ENCODE assay signal across 9 cellular contexts in the genomic region with DNA sequence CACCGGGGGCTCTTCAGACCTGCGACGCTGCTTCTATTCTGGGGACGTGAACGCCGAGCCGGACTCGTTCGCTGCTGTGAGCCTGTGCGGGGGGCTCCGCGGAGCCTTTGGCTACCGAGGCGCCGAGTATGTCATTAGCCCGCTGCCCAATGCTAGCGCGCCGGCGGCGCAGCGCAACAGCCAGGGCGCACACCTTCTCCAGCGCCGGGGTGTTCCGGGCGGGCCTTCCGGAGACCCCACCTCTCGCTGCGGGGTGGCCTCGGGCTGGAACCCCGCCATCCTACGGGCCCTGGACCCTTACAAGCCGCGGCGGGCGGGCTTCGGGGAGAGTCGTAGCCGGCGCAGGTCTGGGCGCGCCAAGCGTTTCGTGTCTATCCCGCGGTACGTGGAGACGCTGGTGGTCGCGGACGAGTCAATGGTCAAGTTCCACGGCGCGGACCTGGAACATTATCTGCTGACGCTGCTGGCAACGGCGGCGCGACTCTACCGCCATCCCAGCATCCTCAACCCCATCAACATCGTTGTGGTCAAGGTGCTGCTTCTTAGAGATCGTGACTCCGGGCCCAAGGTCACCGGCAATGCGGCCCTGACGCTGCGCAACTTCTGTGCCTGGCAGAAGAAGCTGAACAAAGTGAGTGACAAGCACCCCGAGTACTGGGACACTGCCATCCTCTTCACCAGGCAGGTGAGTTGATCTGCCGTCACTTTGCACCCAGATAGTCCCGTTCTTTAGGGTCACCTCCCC. TPM values are rescaled to one million over a fixed set of nuclear protein-coding genes. Genes with fewer than 3 reads are reported as not detected.
DNase-seq lines count a peak whose midpoint lies in the region; ATAC-seq, FAIRE-seq and TF ChIP-seq lines count a peak whose summit lies in the region.
"Had no signal": no experiment of that assay in that cellular context is flagged by ENCODE, and none has a peak within 500 bp of the region (broad histone marks: within the 10 kb centered on the region; RNA-seq: fewer than 3 reads in every experiment).

No MANE protein-coding gene starts in this region.

- peak overlapping the region; percentile 49 to 69 (median 60); a peak in 16 of 20 replicates for H3K4me3 ChIP-seq in BLaER1 treated with 17β-estradiol and CSF1 and Interleukin-3, amounts not matched to agents 10 nM and 100 nM
- peak overlapping the region; percentile 74 for H3K4me3 ChIP-seq in fibroblast of villous mesenchyme (ENCODE audit: low read depth, low read length)
- peak overlapping the region; percentile 31 to 60 (median 38) for H3K4me3 ChIP-seq in pancreas

- no peak overlapping the region for H3K27ac ChIP-seq in BLaER1 treated with 17β-estradiol and CSF1 and Interleukin-3, amounts not matched to agents 10 nM and 100 nM
- H3K27ac ChIP-seq in RWPE1 (peak overlapping the region; percentile 82), pancreas (no peak overlapping the region)

- no peaks in the 10 kb centered on the region for H3K36me3 ChIP-seq in BLaER1 treated with 17β-estradiol and CSF1 and Interleukin-3, amounts not matched to agents 10 nM and 100 nM
- H3K36me3 ChIP-seq in pancreas = no peaks in the 10 kb centered on the region

- peak; percentile 15 to 26 (median 20) for ATAC-seq in pancreas
- ATAC-seq in GM21447 (IDR thresholded peaks at IDR 0.05; ENCODE audit: unreplicated experiment) = no peak

- DNase-seq in RWPE1 (ENCODE audit: low spot score) (no peak), fibroblast of villous mesenchyme (ENCODE audit: low read depth) (peak; percentile 16), pancreas (peak in 3 of 6 donors; percentile 34 to 71 (median 62)), HTR-8/SVneo (ENCODE audit: insufficient read length, low spot score) (no peak), H4 (ENCODE audit: low spot score) (no peak)
- DNase-seq in stimulated activated CD4-positive, alpha-beta T cell treated with anti-CD3 and anti-CD28 coated beads, Interleukin-15, amount 100 ng/mL, for 24 hours = no peak
- DNase-seq: stimulated activated CD4-positive, alpha-beta T cell treated with anti-CD3 and anti-CD28 coated beads, Interleukin-4, amount 100 ng/mL, for 1 hour had no signal

- peak overlapping the region in 3 of 11 experiments; percentile 55; a peak in 2 of 22 replicates for H3K9ac ChIP-seq in BLaER1 treated with 17β-estradiol and CSF1 and Interleukin-3, amounts not matched to agents 10 nM and 100 nM

- no peaks in the 10 kb centered on the region; a peak in 1 of 22 replicates for H4K20me1 ChIP-seq in BLaER1 treated with 17β-estradiol and CSF1 and Interleukin-3, amounts not matched to agents 10 nM and 100 nM

- H3K27me3 ChIP-seq in BLaER1 treated with 17β-estradiol and CSF1 and Interleukin-3, amounts not matched to agents 10 nM and 100 nM = peaks cover 9 to 19% (median 16%) of the 10 kb centered on the region in 11 experiments; a peak in 21 of 22 replicates
- H3K27me3 ChIP-seq in pancreas = peaks cover 0 to 4% (median 0%) of the 10 kb centered on the region in 4 donors

- POLR2A ChIA-PET in RWPE1 (lab: Yijun Ruan, JAX; ENCODE audit: low non-redundant PET) = no interaction called here

- no peak for TF ChIP-seq CTCF in RWPE1 (conservative IDR thresholded peaks at IDR 0.05; ENCODE audit: low read depth)
- TF ChIP-seq CTCF in fibroblast of villous mesenchyme (IDR thresholded peaks at IDR 0.05; ENCODE audit: insufficient read depth, low read depth, low read length) = no peak
- TF ChIP-seq CTCF in pancreas (IDR thresholded peaks at IDR 0.05) = no peak

- WGBS in pancreas, 2 donors = 3% methylated on average over 60 to 71 of the region's 71 CpGs

- CTCF ChIA-PET in RWPE1 (lab: Yijun Ruan, JAX) = no interaction called here

- H3K4me2 ChIP-seq in BLaER1 treated with 17β-estradiol and CSF1 and Interleukin-3, amounts not matched to agents 10 nM and 100 nM = peak overlapping the region; percentile 88 to 99 (median 98)

- peaks cover 8 to 13% (median 12%) of the 10 kb centered on the region in 10 experiments; a peak in 18 of 20 replicates for H3K4me1 ChIP-seq in BLaER1 treated with 17β-estradiol and CSF1 and Interleukin-3, amounts not matched to agents 10 nM and 100 nM
- H3K4me1 ChIP-seq in pancreas = peaks cover 0 to 10% (median 7%) of the 10 kb centered on the region in 3 donors

- FAIRE-seq in pancreas (lab: Jason Lieb, UNC) = no peak
- FAIRE-seq in HTR-8/SVneo (lab: Jason Lieb, UNC) = no peak

- intact Hi-C loops in pancreas (cut with DNase I) = no loop called here

- 0 out of 22 replicates have a peak, but pooled peaks cover 0 to 8% (median 0%) of the 10 kb centered on the region in 11 experiments for H3K9me3 ChIP-seq in BLaER1 treated with 17β-estradiol and CSF1 and Interleukin-3, amounts not matched to agents 10 nM and 100 nM (replicated peaks in 1 of 11)
- H3K9me3 ChIP-seq in pancreas = no peaks in the 10 kb centered on the region

RNA-seq across cellular contexts. Expression of a gene that starts 1.0 kb away (rescaled TPM):
- total RNA-seq in fibroblast of villous mesenchyme (2.2 and 2.9 TPM in 2 replicates), pancreas (1 to 10 TPM in 2 of 6 donors, under 1 TPM in 4; 0.14 to 1.2 (median 0.69) TPM)
- polyA plus RNA-seq in pancreas = 1 to 10 TPM in 1 of 2 donors, under 1 TPM in 1; 0.63 to 1.2 TPM
- 0.62 and 0.82 TPM in 2 replicates for total RNA-seq in H4 (2014; rRNA removed; shearing (Covaris generic))

RNA-seq across cellular contexts. Expression of a gene that starts 21.0 kb away (rescaled TPM):
- total RNA-seq in fibroblast of villous mesenchyme (not detected in 2 replicates), pancreas (1 to 10 TPM in 2 of 6 donors, under 1 TPM in 3, not detected in 1; 0.04 to 1.6 (median 0.22) TPM)
- under 1 TPM; 0.42 TPM for polyA plus RNA-seq in pancreas
- 0.04 TPM in 1 of 2 replicates, not detected in the other for total RNA-seq in H4 (2014; rRNA removed; shearing (Covaris generic))
